8 cellular contexts compared by ENCODE assay signal in the genomic region with DNA sequence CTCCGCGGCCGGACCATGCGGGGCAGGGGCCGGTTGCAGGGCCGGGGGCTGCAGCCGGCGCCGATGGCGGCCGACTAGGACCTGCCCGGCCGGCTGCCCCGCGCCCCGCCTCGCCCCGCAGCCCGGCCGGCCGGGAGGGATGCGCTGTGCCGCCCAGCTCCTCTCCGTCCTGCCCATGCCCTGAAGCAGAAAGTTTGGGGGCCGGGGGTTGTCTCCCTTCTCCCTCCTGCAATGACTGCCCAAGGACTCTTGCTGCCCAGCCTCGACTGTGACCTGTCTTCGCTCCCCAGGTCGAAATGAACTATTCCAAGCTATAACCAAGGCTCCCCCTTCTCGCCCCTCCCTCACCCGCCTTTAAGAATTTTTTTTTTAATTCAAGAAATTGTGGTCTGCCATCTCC. TPM values are rescaled to one million over a fixed set of nuclear protein-coding genes. Genes with fewer than 3 reads are reported as not detected.
A peak's percentile ranks its signal among the peaks of the same experiment; 100 is the strongest.
DNase-seq lines count a peak whose midpoint lies in the region; ATAC-seq and TF ChIP-seq lines count a peak whose summit lies in the region.

No MANE protein-coding gene starts in this region.

- DNase-seq in AG09309 (ENCODE audit: low read depth) (no peak), GM23338 (ENCODE audit: low spot score) (no peak), stomach (peak; percentile 17), GM03348 (ENCODE audit: low spot score) (no peak), AG08395 (ENCODE audit: low spot score) (no peak)
- no peak for DNase-seq in activated CD8-positive, alpha-beta T cell treated with anti-CD3 and anti-CD28 coated beads, Interleukin-2, amount 10 ng/mL, durations not matched to agents 7 days and 5 days

- H3F3A ChIP-seq in GM23338 (replicated peaks; ENCODE audit: low read depth), result peaks cover 17% of the 10 kb centered on the region; the same call in 1 of the 2 replicates

- peak overlapping the region; percentile 1 for H3K9ac ChIP-seq in iPS-18a (ENCODE audit: low read length)

- TF ChIP-seq EP300 in stomach (IDR thresholded peaks at IDR 0.05), result no peak

- peaks cover 34% of the 10 kb centered on the region for H3K4me1 Mint-ChIP-seq in GM23338
- H3K4me1 Mint-ChIP-seq in activated CD8-positive, alpha-beta T cell treated with anti-CD3 and anti-CD28 coated beads, Interleukin-2, amount 10 ng/mL, durations not matched to agents 7 days and 5 days (ENCODE audit: low read depth), result peaks cover 48% of the 10 kb centered on the region

- peak overlapping the region; percentile 97 for H3K4me2 ChIP-seq in GM23338

- H3K27me3 Mint-ChIP-seq in GM23338 (ENCODE audit: insufficient read depth, low read depth, poor library complexity), result peaks cover 17% of the 10 kb centered on the region
- peaks cover 31% of the 10 kb centered on the region for H3K27me3 Mint-ChIP-seq in activated CD8-positive, alpha-beta T cell treated with anti-CD3 and anti-CD28 coated beads, Interleukin-2, amount 10 ng/mL, durations not matched to agents 7 days and 5 days (ENCODE audit: low read depth)

- H3K79me2 ChIP-seq in GM23338 (replicated peaks; ENCODE audit: insufficient read depth), result 0 out of 2 replicates have a peak, but pooled peaks cover 5% of the 10 kb centered on the region

- intact Hi-C loops in stomach (cut with DNase I; ENCODE audit: low total_unique reads), result no loop called here

- H3K4me1 ChIP-seq in GM23338 (ENCODE audit: insufficient read depth), result peaks cover 19% of the 10 kb centered on the region
- H3K4me1 ChIP-seq in iPS-18a (ENCODE audit: control insufficient read depth, low read depth, low read length), result peaks cover 18% of the 10 kb centered on the region
- H3K4me1 ChIP-seq in stomach, result peaks cover 19 to 36% (median 33%) of the 10 kb centered on the region in 4 donors

- H3K27me3 ChIP-seq in GM23338 (ENCODE audit: insufficient read depth) (peaks cover 12% of the 10 kb centered on the region), iPS-18a (ENCODE audit: control insufficient read depth, insufficient read depth, low read length) (peaks cover 10% of the 10 kb centered on the region), stomach (peaks cover 0 to 19% (median 6%) of the 10 kb centered on the region in 3 donors)

- H3K4me3 ChIP-seq in AG09309 (ENCODE audit: control insufficient read depth, low read depth, low read length) (peak overlapping the region; percentile 87), GM23338 (peak overlapping the region; percentile 88), iPS-18a (ENCODE audit: low read length) (peak overlapping the region; percentile 73), stomach (peak overlapping the region; percentile 60 to 73 (median 68))

- H3K27ac Mint-ChIP-seq in GM23338, result no peak overlapping the region
- no peak overlapping the region for H3K27ac Mint-ChIP-seq in activated CD8-positive, alpha-beta T cell treated with anti-CD3 and anti-CD28 coated beads, Interleukin-2, amount 10 ng/mL, durations not matched to agents 7 days and 5 days

- peak overlapping the region; percentile 90 for H2AFZ ChIP-seq in GM23338

- ATAC-seq in GM23338 (peak; percentile 5), GM21619 (IDR thresholded peaks at IDR 0.05; ENCODE audit: unreplicated experiment) (no peak)
- peak; percentile 45 for ATAC-seq in activated CD8-positive, alpha-beta T cell treated with anti-CD3 and anti-CD28 coated beads, Interleukin-2, amount 10 ng/mL, durations not matched to agents 7 days and 5 days

- H4K20me1 ChIP-seq in GM23338 (replicated peaks; ENCODE audit: insufficient read depth), result no peaks in the 10 kb centered on the region; the same call in 1 of the 2 replicates

- no peaks in the 10 kb centered on the region for H3K9me2 ChIP-seq in GM23338 (ENCODE audit: insufficient read depth)

- H3K27ac ChIP-seq in GM23338 (ENCODE audit: low read depth) (no peak overlapping the region), iPS-18a (ENCODE audit: low read length) (no peak overlapping the region), stomach (peak overlapping the region in 2 of 5 donors; percentile 42 to 59)

- peak overlapping the region; percentile 82 for H3K4me3 Mint-ChIP-seq in GM23338
- H3K4me3 Mint-ChIP-seq in activated CD8-positive, alpha-beta T cell treated with anti-CD3 and anti-CD28 coated beads, Interleukin-2, amount 10 ng/mL, durations not matched to agents 7 days and 5 days, result peak overlapping the region; percentile 80

- H3K36me3 ChIP-seq in GM23338 (ENCODE audit: insufficient read depth) (no peaks in the 10 kb centered on the region), iPS-18a (ENCODE audit: control insufficient read depth, low read depth, low read length) (no peaks in the 10 kb centered on the region), stomach (no peaks in the 10 kb centered on the region)

- no peak for TF ChIP-seq POLR2A in stomach (IDR thresholded peaks at IDR 0.05)

- POLR2A ChIA-PET in activated CD8-positive, alpha-beta T cell treated with anti-CD3 and anti-CD28 coated beads, Interleukin-2, amount 10 ng/mL, durations not matched to agents 7 days and 5 days (lab: Charles Lee), result interaction anchor here (0.5 to 2.3 kb wide), 7 partner anchors 8 to 271 kb away, joined by 3 to 7 read pairs (median 4); partner anchors contain the start of gene DSTYK

- CTCF ChIA-PET in activated CD8-positive, alpha-beta T cell treated with anti-CD3 and anti-CD28 coated beads, Interleukin-2, amount 10 ng/mL, durations not matched to agents 7 days and 5 days (lab: Charles Lee), result interaction anchor here (0.6 to 24.8 kb wide), 22 partner anchors 9 to 254 kb away, joined by 3 to 509 read pairs (median 4); partner anchors contain the start of genes DSTYK and RBBP5

- TF ChIP-seq CTCF in AG09309 (IDR thresholded peaks at IDR 0.05; ENCODE audit: control insufficient read depth, insufficient read depth, low read depth, low read length, missing control alignments) (no peak), GM23338 (conservative IDR thresholded peaks at IDR 0.05; ENCODE audit: low read depth in 2 of 2) (no peak), stomach (IDR thresholded peaks at IDR 0.05) (no peak)

- no peaks in the 10 kb centered on the region for H3K9me3 Mint-ChIP-seq in GM23338
- no peaks in the 10 kb centered on the region for H3K9me3 Mint-ChIP-seq in activated CD8-positive, alpha-beta T cell treated with anti-CD3 and anti-CD28 coated beads, Interleukin-2, amount 10 ng/mL, durations not matched to agents 7 days and 5 days (ENCODE audit: insufficient read depth)

- no peaks in the 10 kb centered on the region for H3K36me3 Mint-ChIP-seq in GM23338 (ENCODE audit: low read depth)
- H3K36me3 Mint-ChIP-seq in activated CD8-positive, alpha-beta T cell treated with anti-CD3 and anti-CD28 coated beads, Interleukin-2, amount 10 ng/mL, durations not matched to agents 7 days and 5 days (ENCODE audit: low read depth), result no peaks in the 10 kb centered on the region

- H3K9me3 ChIP-seq in iPS-18a (ENCODE audit: control insufficient read depth, low read depth, low read length) (no peaks in the 10 kb centered on the region), stomach (no peaks in the 10 kb centered on the region)

- WGBS in stomach, 5 donors, result 0 to 1% (median 1%) methylated on average over 7 to 30 of the region's 30 CpGs

TF ChIP-seq in GM23338, 12 proteins besides CTCF, POLR2A, EP300 and RAD21:
- TF ChIP-seq ZNF114 (CRISPR knock-in tag; IDR thresholded peaks at IDR 0.05), result no peak
- TF ChIP-seq ZNF331 (CRISPR knock-in tag; IDR thresholded peaks at IDR 0.05; ENCODE audit: low read depth), result no peak
- peak; percentile 9 for TF ChIP-seq EZH2 (IDR thresholded peaks at IDR 0.05; ENCODE audit: low read depth, unreplicated experiment)
- TF ChIP-seq STAT1 (IDR thresholded peaks at IDR 0.05; ENCODE audit: unreplicated experiment), result no peak
- TF ChIP-seq EZH2phosphoT487 (IDR thresholded peaks at IDR 0.05; ENCODE audit: unreplicated experiment), result no peak
- TF ChIP-seq NANOG (IDR thresholded peaks at IDR 0.05; ENCODE audit: borderline replicate concordance), result no peak

RNA-seq across cellular contexts. Expression of gene TMCC2, which starts 0.3 kb away (rescaled TPM):
- 9.9 and 11.8 TPM in 2 replicates for total RNA-seq in GM23338 (2014; rRNA removed; shearing (Covaris generic))
- polyA plus RNA-seq in GM23338 (2016; fragmentation: Nextera tagmentation; extraction: Ambion mirVana), result 2.6 and 3.1 TPM in 2 replicates
- 1 to 10 TPM; 2.6 to 2.7 TPM for total RNA-seq in activated CD8-positive, alpha-beta T cell treated with anti-CD3 and anti-CD28 coated beads, Interleukin-2, amount 10 ng/mL, durations not matched to agents 7 days and 5 days
- 1 to 10 TPM in 2 of 5 donors, under 1 TPM in 1, not detected in 2; 0.45 to 3.1 (median 1.4) TPM for total RNA-seq in stomach
- 1 to 10 TPM in 2 of 3 donors, under 1 TPM in 1; 0.78 to 1.8 (median 1.5) TPM for polyA plus RNA-seq in stomach

RNA-seq across cellular contexts. Expression of gene DSTYK, which starts 16.6 kb away (rescaled TPM):
- 8.2 and 10.7 TPM in 2 replicates for total RNA-seq in GM23338 (2014; rRNA removed; shearing (Covaris generic))
- 5.5 and 6.1 TPM in 2 replicates for polyA plus RNA-seq in GM23338 (2016; fragmentation: Nextera tagmentation; extraction: Ambion mirVana)
- total RNA-seq in activated CD8-positive, alpha-beta T cell treated with anti-CD3 and anti-CD28 coated beads, Interleukin-2, amount 10 ng/mL, durations not matched to agents 7 days and 5 days, result 10 to 100 TPM in 1 of 2 experiments, 1 to 10 TPM in 1; 9.7 to 10.4 TPM
- 10 to 100 TPM in 1 of 5 donors, 1 to 10 TPM in 4; 2.9 to 15.2 (median 5.8) TPM for total RNA-seq in stomach
- polyA plus RNA-seq in stomach, result 1 to 10 TPM; 2.4 to 3.3 (median 2.4) TPM
